ENCODE assay signal across 1 cellular context in the genomic region with DNA sequence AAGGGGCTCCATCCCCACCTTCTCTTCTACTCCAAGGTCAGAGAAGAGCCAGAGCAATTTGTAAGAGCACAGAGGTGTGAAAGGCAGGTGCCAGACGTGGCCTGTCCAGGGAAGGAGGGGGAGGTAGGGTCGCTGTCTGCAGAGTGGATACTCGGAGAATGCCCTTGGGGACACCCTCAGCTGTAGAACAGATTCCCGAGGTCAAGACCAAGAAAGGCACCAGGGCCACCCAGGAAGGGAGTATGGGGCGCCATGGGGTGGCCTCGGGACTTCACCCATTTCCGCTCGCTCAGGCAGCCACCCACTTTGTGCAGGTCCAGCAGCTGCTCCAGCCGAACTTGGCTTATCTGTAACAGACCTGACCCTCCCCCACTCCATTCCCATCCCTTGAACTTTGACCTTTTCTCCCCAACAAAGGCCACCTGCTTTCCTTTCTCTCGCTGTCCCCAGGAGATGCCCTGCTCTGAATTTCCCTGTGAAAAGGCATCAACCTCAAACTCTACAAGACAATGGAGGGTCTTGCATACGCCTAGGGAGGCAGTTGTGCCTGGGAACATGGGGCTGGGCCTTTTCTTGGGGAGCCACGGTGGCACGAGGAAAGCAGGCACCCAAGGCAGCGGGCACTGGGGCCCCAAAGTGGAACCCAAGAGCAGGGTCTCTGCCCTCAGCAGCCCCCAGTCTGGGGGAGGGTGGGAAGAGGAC.
TF ChIP-seq lines count a peak whose summit lies in the region.

No MANE protein-coding gene starts in this region.

TF ChIP-seq in HepG2, 621 proteins besides CTCF, POLR2A, EP300 and RAD21 (continued from another document and continues in another):
- TF ChIP-seq, protein P1, sequence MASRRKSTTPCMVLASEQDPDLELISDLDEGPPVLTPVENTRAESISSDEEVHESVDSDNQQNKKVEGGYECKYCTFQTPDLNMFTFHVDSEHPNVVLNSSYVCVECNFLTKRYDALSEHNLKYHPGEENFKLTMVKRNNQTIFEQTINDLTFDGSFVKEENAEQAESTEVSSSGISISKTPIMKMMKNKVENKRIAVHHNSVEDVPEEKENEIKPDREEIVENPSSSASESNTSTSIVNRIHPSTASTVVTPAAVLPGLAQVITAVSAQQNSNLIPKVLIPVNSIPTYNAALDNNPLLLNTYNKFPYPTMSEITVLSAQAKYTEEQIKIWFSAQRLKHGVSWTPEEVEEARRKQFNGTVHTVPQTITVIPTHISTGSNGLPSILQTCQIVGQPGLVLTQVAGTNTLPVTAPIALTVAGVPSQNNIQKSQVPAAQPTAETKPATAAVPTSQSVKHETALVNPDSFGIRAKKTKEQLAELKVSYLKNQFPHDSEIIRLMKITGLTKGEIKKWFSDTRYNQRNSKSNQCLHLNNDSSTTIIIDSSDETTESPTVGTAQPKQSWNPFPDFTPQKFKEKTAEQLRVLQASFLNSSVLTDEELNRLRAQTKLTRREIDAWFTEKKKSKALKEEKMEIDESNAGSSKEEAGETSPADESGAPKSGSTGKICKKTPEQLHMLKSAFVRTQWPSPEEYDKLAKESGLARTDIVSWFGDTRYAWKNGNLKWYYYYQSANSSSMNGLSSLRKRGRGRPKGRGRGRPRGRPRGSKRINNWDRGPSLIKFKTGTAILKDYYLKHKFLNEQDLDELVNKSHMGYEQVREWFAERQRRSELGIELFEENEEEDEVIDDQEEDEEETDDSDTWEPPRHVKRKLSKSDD (CRISPR knock-in tag; IDR thresholded peaks at IDR 0.05; ENCODE audit: low read depth) = no peak
- TF ChIP-seq DRAP1 (CRISPR knock-in tag; IDR thresholded peaks at IDR 0.05) (no peak), HMGA1 (CRISPR knock-in tag; conservative IDR thresholded peaks at IDR 0.05) (no peak), GATAD2A (CRISPR knock-in tag; IDR thresholded peaks at IDR 0.05) (peak; percentile 73), ZSCAN22 (CRISPR knock-in tag; IDR thresholded peaks at IDR 0.05) (no peak), ZBTB7A (CRISPR knock-in tag; IDR thresholded peaks at IDR 0.05) (peak; percentile 64), MIER3 (CRISPR knock-in tag; IDR thresholded peaks at IDR 0.05; ENCODE audit: borderline replicate concordance) (no peak), BCL3 (CRISPR knock-in tag; IDR thresholded peaks at IDR 0.05) (peak; percentile 35; the same call in 1 of the 2 replicates), ZNF644 (CRISPR knock-in tag; IDR thresholded peaks at IDR 0.05; ENCODE audit: low read depth) (0 out of 2 replicates have a peak, but pooled peaks have one; percentile 41), POGZ (CRISPR knock-in tag; IDR thresholded peaks at IDR 0.05) (no peak; the same call in 1 of the 2 replicates), SP1 (IDR thresholded peaks at IDR 0.05) (no peak), SP1 (CRISPR knock-in tag; IDR thresholded peaks at IDR 0.05) (no peak), TERF1 (CRISPR knock-in tag; IDR thresholded peaks at IDR 0.05) (no peak), GATAD1 (CRISPR knock-in tag; IDR thresholded peaks at IDR 0.05) (no peak; the same call in 1 of the 2 replicates), ZNF34 (CRISPR knock-in tag; IDR thresholded peaks at IDR 0.05; ENCODE audit: borderline replicate concordance) (no peak), EZH2 (conservative IDR thresholded peaks at IDR 0.05; ENCODE audit: low read depth, low read length) (no peak), SIX4 (CRISPR knock-in tag; IDR thresholded peaks at IDR 0.05) (0 out of 2 replicates have a peak, but pooled peaks have one; percentile 31), MTA3 (CRISPR knock-in tag; IDR thresholded peaks at IDR 0.05) (no peak), ZNF850 (CRISPR knock-in tag; conservative IDR thresholded peaks at IDR 0.05) (no peak), ATF4 (CRISPR knock-in tag; IDR thresholded peaks at IDR 0.05) (no peak), ZNF597 (CRISPR knock-in tag; IDR thresholded peaks at IDR 0.05) (no peak), TGIF2 (CRISPR knock-in tag; IDR thresholded peaks at IDR 0.05) (no peak), ZSCAN30 (CRISPR knock-in tag; IDR thresholded peaks at IDR 0.05) (no peak), ZNF432 (CRISPR knock-in tag; IDR thresholded peaks at IDR 0.05; ENCODE audit: borderline replicate concordance) (no peak), ZBTB34 (CRISPR knock-in tag; IDR thresholded peaks at IDR 0.05) (no peak), ZNF367 (CRISPR knock-in tag; IDR thresholded peaks at IDR 0.05; ENCODE audit: borderline replicate concordance) (no peak), PHF5A (CRISPR knock-in tag; IDR thresholded peaks at IDR 0.05; ENCODE audit: low read depth, unreplicated experiment) (no peak), SMARCC2 (IDR thresholded peaks at IDR 0.05) (no peak), NAIF1 (CRISPR knock-in tag; IDR thresholded peaks at IDR 0.05; ENCODE audit: borderline replicate concordance) (no peak), ZBTB38 (CRISPR knock-in tag; IDR thresholded peaks at IDR 0.05) (peak; percentile 76), RARG (CRISPR knock-in tag; IDR thresholded peaks at IDR 0.05; ENCODE audit: low read depth) (no peak)
- TF ChIP-seq, protein P2, sequence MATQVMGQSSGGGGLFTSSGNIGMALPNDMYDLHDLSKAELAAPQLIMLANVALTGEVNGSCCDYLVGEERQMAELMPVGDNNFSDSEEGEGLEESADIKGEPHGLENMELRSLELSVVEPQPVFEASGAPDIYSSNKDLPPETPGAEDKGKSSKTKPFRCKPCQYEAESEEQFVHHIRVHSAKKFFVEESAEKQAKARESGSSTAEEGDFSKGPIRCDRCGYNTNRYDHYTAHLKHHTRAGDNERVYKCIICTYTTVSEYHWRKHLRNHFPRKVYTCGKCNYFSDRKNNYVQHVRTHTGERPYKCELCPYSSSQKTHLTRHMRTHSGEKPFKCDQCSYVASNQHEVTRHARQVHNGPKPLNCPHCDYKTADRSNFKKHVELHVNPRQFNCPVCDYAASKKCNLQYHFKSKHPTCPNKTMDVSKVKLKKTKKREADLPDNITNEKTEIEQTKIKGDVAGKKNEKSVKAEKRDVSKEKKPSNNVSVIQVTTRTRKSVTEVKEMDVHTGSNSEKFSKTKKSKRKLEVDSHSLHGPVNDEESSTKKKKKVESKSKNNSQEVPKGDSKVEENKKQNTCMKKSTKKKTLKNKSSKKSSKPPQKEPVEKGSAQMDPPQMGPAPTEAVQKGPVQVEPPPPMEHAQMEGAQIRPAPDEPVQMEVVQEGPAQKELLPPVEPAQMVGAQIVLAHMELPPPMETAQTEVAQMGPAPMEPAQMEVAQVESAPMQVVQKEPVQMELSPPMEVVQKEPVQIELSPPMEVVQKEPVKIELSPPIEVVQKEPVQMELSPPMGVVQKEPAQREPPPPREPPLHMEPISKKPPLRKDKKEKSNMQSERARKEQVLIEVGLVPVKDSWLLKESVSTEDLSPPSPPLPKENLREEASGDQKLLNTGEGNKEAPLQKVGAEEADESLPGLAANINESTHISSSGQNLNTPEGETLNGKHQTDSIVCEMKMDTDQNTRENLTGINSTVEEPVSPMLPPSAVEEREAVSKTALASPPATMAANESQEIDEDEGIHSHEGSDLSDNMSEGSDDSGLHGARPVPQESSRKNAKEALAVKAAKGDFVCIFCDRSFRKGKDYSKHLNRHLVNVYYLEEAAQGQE (IDR thresholded peaks at IDR 0.05; ENCODE audit: borderline replicate concordance in 1 of 2, low read depth in 1 of 2, low read length in 2 of 2) = no peak
- TF ChIP-seq, protein P3, sequence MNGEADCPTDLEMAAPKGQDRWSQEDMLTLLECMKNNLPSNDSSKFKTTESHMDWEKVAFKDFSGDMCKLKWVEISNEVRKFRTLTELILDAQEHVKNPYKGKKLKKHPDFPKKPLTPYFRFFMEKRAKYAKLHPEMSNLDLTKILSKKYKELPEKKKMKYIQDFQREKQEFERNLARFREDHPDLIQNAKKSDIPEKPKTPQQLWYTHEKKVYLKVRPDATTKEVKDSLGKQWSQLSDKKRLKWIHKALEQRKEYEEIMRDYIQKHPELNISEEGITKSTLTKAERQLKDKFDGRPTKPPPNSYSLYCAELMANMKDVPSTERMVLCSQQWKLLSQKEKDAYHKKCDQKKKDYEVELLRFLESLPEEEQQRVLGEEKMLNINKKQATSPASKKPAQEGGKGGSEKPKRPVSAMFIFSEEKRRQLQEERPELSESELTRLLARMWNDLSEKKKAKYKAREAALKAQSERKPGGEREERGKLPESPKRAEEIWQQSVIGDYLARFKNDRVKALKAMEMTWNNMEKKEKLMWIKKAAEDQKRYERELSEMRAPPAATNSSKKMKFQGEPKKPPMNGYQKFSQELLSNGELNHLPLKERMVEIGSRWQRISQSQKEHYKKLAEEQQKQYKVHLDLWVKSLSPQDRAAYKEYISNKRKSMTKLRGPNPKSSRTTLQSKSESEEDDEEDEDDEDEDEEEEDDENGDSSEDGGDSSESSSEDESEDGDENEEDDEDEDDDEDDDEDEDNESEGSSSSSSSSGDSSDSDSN (CRISPR knock-in tag; IDR thresholded peaks at IDR 0.05) = peak; percentile 58; the same call in 1 of the 2 replicates
- TF ChIP-seq, protein P4, sequence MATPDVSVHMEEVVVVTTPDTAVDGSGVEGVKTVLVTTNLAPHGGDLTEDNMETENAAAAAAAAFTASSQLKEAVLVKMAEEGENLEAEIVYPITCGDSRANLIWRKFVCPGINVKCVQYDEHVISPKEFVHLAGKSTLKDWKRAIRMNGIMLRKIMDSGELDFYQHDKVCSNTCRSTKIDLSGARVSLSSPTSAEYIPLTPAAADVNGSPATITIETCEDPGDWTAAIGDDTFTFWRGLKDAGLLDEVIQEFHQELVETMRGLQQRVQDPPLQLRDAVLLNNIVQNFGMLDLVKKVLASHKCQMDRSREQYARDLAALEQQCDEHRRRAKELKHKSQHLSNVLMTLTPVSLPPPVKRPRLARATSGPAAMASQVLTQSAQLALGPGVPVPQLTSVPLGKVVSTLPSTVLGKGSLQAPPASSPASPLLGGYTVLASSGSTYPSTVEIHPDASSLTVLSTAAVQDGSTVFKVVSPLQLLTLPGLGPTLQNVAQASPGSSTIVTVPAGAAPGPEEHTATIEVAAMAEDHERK (CRISPR knock-in tag; IDR thresholded peaks at IDR 0.05; ENCODE audit: low read depth) = no peak
- TF ChIP-seq, protein P5, sequence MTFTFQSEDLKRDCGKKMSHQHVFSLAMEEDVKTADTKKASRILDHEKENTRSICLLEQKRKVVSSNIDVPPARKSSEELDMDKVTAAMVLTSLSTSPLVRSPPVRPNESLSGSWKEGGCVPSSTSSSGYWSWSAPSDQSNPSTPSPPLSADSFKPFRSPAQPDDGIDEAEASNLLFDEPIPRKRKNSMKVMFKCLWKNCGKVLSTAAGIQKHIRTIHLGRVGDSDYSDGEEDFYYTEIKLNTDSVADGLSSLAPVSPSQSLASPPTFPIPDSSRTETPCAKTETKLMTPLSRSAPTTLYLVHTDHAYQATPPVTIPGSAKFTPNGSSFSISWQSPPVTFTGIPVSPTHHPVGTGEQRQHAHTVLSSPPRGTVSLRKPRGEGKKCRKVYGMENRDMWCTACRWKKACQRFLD (CRISPR knock-in tag; IDR thresholded peaks at IDR 0.05; ENCODE audit: borderline replicate concordance) = no peak
- TF ChIP-seq, protein P6, sequence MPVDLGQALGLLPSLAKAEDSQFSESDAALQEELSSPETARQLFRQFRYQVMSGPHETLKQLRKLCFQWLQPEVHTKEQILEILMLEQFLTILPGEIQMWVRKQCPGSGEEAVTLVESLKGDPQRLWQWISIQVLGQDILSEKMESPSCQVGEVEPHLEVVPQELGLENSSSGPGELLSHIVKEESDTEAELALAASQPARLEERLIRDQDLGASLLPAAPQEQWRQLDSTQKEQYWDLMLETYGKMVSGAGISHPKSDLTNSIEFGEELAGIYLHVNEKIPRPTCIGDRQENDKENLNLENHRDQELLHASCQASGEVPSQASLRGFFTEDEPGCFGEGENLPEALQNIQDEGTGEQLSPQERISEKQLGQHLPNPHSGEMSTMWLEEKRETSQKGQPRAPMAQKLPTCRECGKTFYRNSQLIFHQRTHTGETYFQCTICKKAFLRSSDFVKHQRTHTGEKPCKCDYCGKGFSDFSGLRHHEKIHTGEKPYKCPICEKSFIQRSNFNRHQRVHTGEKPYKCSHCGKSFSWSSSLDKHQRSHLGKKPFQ (CRISPR knock-in tag; IDR thresholded peaks at IDR 0.05; ENCODE audit: insufficient replicate concordance) = no peak
